8 cellular contexts compared by ENCODE assay signal in genomic region chr1:161038523-161039153, GRCh38. TPM values are rescaled to one million over a fixed set of nuclear protein-coding genes. Genes with fewer than 3 reads are reported as not detected.
DNase-seq lines count a peak whose midpoint lies in the region; ATAC-seq and TF ChIP-seq lines count a peak whose summit lies in the region.

TSTD1 (minus strand) TSS chr1:161038964; CDS start chr1:161038889, 75 bp downstream.

- intact Hi-C loops in left ventricle myocardium inferior (cut with micrococcal nuclease): no loop called here
- intact Hi-C loops in uterus (cut with DNase I; ENCODE audit: low total_unique reads): no loop called here

- TF ChIP-seq CTCF in RWPE1 (conservative IDR thresholded peaks at IDR 0.05; ENCODE audit: low read depth) (no peak), left ventricle myocardium inferior (IDR thresholded peaks at IDR 0.05; ENCODE audit: borderline replicate concordance) (no peak), uterus (IDR thresholded peaks at IDR 0.05) (no peak)

- H3K27ac ChIP-seq in BLaER1 (peak within 1 kb of the TSS; percentile 85), RWPE1 (peak within 1 kb of the TSS; percentile 65), left ventricle myocardium inferior (replicated peaks) (peak within 1 kb of the TSS; percentile 12), uterus (no peak within 1 kb of the TSS)

- H3K36me3 ChIP-seq in BLaER1 (peaks cover 42% of the 10 kb centered on the region), left ventricle myocardium inferior (peaks cover 50% of the 10 kb centered on the region), uterus (no peaks in the 10 kb centered on the region)

- H3K27me3 ChIP-seq in BLaER1: no peaks in the 10 kb centered on the region
- H3K27me3 ChIP-seq in left ventricle myocardium inferior (ENCODE audit: low read depth): no peaks in the 10 kb centered on the region
- H3K27me3 ChIP-seq in uterus: no peaks in the 10 kb centered on the region

- POLR2A ChIA-PET in RWPE1 (lab: Yijun Ruan, JAX; ENCODE audit: low non-redundant PET): interaction anchor here (1.2 to 1.3 kb wide), 2 partner anchors 18 to 41 kb away, joined by 4 to 8 read pairs; partner anchors contain the start of gene F11R

- no peak for TF ChIP-seq POLR2A in uterus (IDR thresholded peaks at IDR 0.05)

- peak within 1 kb of the TSS; percentile 84 for H3K9ac ChIP-seq in BLaER1

- H3K9me3 ChIP-seq in BLaER1 (no peaks in the 10 kb centered on the region), left ventricle myocardium inferior (replicated peaks) (no peaks in the 10 kb centered on the region), uterus (no peaks in the 10 kb centered on the region)

- H3K4me2 ChIP-seq in BLaER1: peak within 1 kb of the TSS; percentile 85

- no peaks in the 10 kb centered on the region for H4K20me1 ChIP-seq in BLaER1

- H3K4me3 ChIP-seq in BLaER1 (peak within 1 kb of the TSS; percentile 85), left ventricle myocardium inferior (peak within 1 kb of the TSS; percentile 68), uterus (peak within 1 kb of the TSS; percentile 2 to 46)

- CTCF ChIA-PET in RWPE1 (lab: Yijun Ruan, JAX): interaction anchor here (0.7 to 0.9 kb wide), 2 partner anchors 34 to 59 kb away, joined by 4 read pairs; partner anchors contain the start of gene KLHDC9

- peak; percentile 84 for ATAC-seq in GM19351 (IDR thresholded peaks at IDR 0.05; ENCODE audit: unreplicated experiment)
- peak; percentile 73 for ATAC-seq in HG03571 (IDR thresholded peaks at IDR 0.05; ENCODE audit: unreplicated experiment)

- DNase-seq in RWPE1 (ENCODE audit: low spot score): peak; percentile 80
- DNase-seq in activated naive CD4-positive, alpha-beta T cell treated with Interleukin-2 at 50 U/mL for 16 hours: peak; percentile 91
- peak; percentile 52 for DNase-seq in left ventricle myocardium inferior
- DNase-seq in retina: peak; percentile 70
- DNase-seq in uterus: peak in 1 of 2 donors; percentile 29

- H3K4me1 ChIP-seq in BLaER1 (peaks cover 85% of the 10 kb centered on the region), left ventricle myocardium inferior (peaks cover 24% of the 10 kb centered on the region), uterus (no peaks in the 10 kb centered on the region)

RNA-seq across cellular contexts. Expression of gene TSTD1, which starts in this region (rescaled TPM):
- total RNA-seq in left ventricle myocardium inferior (13.4 TPM), uterus (10 to 100 TPM in 1 of 4 donors, 1 to 10 TPM in 1, not detected in 2; 5.6 to 20.3 TPM)

Comparison
In these comparisons a context has a peak if more than half of its experiments do, and no peak if none do; other contexts are left out.
1. H3K27ac ChIP-seq: peak in BLaER1 (single experiment), RWPE1 (single experiment) and left ventricle myocardium inferior (single experiment); none in uterus (0 of 2).
2. H3K4me3 ChIP-seq: peak in every context shown above with its lines; median percentile 85 in BLaER1; 68 in left ventricle myocardium inferior; 24 in uterus.